In the genomic region with DNA sequence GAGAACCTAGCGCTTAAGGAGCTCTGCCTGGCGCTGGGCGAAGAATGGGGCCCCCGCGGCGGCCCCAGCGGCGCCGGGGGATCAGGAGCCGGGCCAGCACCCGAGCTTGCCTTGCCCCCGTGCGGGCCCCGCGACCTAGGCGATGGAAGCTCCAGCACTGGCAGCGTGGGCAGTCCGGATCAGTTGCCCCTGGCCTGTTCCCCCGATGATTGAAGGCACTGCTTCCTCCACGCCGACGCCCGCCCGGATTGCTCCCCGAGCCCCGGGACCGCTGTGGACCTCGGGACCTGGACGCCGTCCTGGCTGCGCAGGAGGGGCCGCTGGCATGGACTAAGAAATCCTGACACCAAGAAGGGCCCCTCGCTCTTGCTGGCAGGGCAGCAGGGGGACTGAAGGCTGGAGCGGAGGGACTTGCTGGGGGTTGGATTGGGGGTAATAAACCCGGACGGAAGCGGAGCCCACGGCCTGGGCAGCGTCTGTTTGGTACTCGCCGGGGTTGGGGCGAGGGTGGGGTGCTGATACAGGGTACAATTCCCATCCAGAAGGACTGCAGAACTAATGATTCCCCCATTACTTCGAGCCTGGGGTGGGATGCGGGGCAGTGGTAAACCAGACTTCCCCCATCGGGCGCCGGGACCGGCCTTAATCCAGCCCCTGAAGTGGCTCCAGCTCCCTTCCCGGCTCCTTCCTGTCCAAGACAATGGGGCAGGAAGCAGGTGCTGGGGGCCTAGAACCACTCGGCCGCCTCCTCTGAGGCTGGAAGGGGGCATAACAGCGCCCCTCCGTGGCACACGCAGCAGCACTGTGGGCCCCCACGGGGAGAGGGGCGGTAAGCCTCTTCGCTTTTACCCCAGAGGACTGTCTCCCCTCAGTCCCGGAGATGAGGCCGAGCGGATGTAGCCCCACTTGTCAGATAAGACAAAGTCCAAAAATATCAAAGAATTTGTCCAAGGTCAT, we compare ENCODE assay signal across 8 cellular contexts. TPM values are rescaled to one million over a fixed set of nuclear protein-coding genes. Genes with fewer than 3 reads are reported as not detected.
DNase-seq lines count a peak whose midpoint lies in the region; ATAC-seq and TF ChIP-seq lines count a peak whose summit lies in the region.

No MANE protein-coding gene starts in this region.

- H3K4me3 Mint-ChIP-seq in CD14-positive monocyte (peak overlapping the region; percentile 78 to 84), HFFc6 (peak overlapping the region; percentile 97), endothelial cell (ENCODE audit: unreplicated experiment) (peak overlapping the region; percentile 90)
- peak overlapping the region; percentile 97 for H3K4me3 Mint-ChIP-seq in natural killer cell treated with Interleukin-12 subunit alpha and Interleukin-12 subunit beta and Interleukin-15 and Interleukin-18, amount 100 ng/mL, for 72 hours

- no peak for ATAC-seq in natural killer cell treated with Interleukin-12 subunit alpha and Interleukin-12 subunit beta and Interleukin-15 and Interleukin-18, amount 100 ng/mL, for 72 hours
- ATAC-seq in HG03135 (IDR thresholded peaks at IDR 0.05; ENCODE audit: unreplicated experiment) = no peak
- no peak for ATAC-seq in HG02623 (IDR thresholded peaks at IDR 0.05; ENCODE audit: unreplicated experiment)

- H3K27ac Mint-ChIP-seq in CD14-positive monocyte = peak overlapping the region in 4 of 7 donors; percentile 54 to 91 (median 81)
- peak overlapping the region; percentile 99 for H3K27ac Mint-ChIP-seq in HFFc6
- H3K27ac Mint-ChIP-seq in endothelial cell (ENCODE audit: unreplicated experiment) = peak overlapping the region; percentile 92
- peak overlapping the region; percentile 90 to 93 for H3K27ac Mint-ChIP-seq in natural killer cell treated with Interleukin-12 subunit alpha and Interleukin-12 subunit beta and Interleukin-15 and Interleukin-18, amount 100 ng/mL, for 72 hours

- H3K27me3 Mint-ChIP-seq in CD14-positive monocyte (ENCODE audit: low read depth in 3 of 3) (peaks cover 0 to 7% (median 0%) of the 10 kb centered on the region in 3 donors), HFFc6 (ENCODE audit: insufficient read depth) (peaks cover 94% of the 10 kb centered on the region), endothelial cell (ENCODE audit: unreplicated experiment) (peaks cover 39% of the 10 kb centered on the region)
- no peaks in the 10 kb centered on the region for H3K27me3 Mint-ChIP-seq in natural killer cell treated with Interleukin-12 subunit alpha and Interleukin-12 subunit beta and Interleukin-15 and Interleukin-18, amount 100 ng/mL, for 72 hours

- H3K9me3 Mint-ChIP-seq in CD14-positive monocyte (no peaks in the 10 kb centered on the region), HFFc6 (peaks cover 23% of the 10 kb centered on the region), endothelial cell (ENCODE audit: unreplicated experiment) (no peaks in the 10 kb centered on the region)
- H3K9me3 Mint-ChIP-seq in natural killer cell treated with Interleukin-12 subunit alpha and Interleukin-12 subunit beta and Interleukin-15 and Interleukin-18, amount 100 ng/mL, for 72 hours = no peaks in the 10 kb centered on the region

- TF ChIP-seq CTCF in CD14-positive monocyte (IDR thresholded peaks at IDR 0.05) (no peak), HFFc6 (IDR thresholded peaks at IDR 0.05) (peak; percentile 67), endothelial cell (IDR thresholded peaks at IDR 0.05; ENCODE audit: unreplicated experiment) (no peak)

- intact Hi-C loops in CD14-positive monocyte (cut with micrococcal nuclease) = no loop called here

- H3K36me3 Mint-ChIP-seq in CD14-positive monocyte (peaks cover 21 to 25% of the 10 kb centered on the region in 2 donors), HFFc6 (ENCODE audit: low read depth) (peaks cover 47% of the 10 kb centered on the region), endothelial cell (ENCODE audit: low read depth, unreplicated experiment) (peaks cover 9% of the 10 kb centered on the region)
- H3K36me3 Mint-ChIP-seq in natural killer cell treated with Interleukin-12 subunit alpha and Interleukin-12 subunit beta and Interleukin-15 and Interleukin-18, amount 100 ng/mL, for 72 hours = peaks cover 12% of the 10 kb centered on the region

- H3K4me1 Mint-ChIP-seq in CD14-positive monocyte = peaks cover 65% of the 10 kb centered on the region
- peaks cover 76% of the 10 kb centered on the region for H3K4me1 Mint-ChIP-seq in HFFc6 (ENCODE audit: low read depth)
- H3K4me1 Mint-ChIP-seq in endothelial cell (ENCODE audit: unreplicated experiment) = peaks cover 49% of the 10 kb centered on the region
- H3K4me1 Mint-ChIP-seq in natural killer cell treated with Interleukin-12 subunit alpha and Interleukin-12 subunit beta and Interleukin-15 and Interleukin-18, amount 100 ng/mL, for 72 hours (ENCODE audit: low read depth in 2 of 2) = peaks cover 60 to 67% of the 10 kb centered on the region in 2 donors

- DNase-seq in CD14-positive monocyte (ENCODE audit: low spot score) = no peak
- peak; percentile 42 for DNase-seq in HFFc6
- peak; percentile 76 for DNase-seq in UCSD-AML1 (lab: John Stamatoyannopoulos, UW; ENCODE audit: unreplicated experiment)
- DNase-seq in endothelial cell (ENCODE audit: low spot score) = peak; percentile 78
- no peak for DNase-seq in natural killer cell treated with Interleukin-12 subunit alpha and Interleukin-12 subunit beta and Interleukin-15 and Interleukin-18, amount 100 ng/mL, for 72 hours (ENCODE audit: low spot score)
- no peak for DNase-seq in amniotic stem cell (lab: John Stamatoyannopoulos, UW)

RNA-seq across cellular contexts. Expression of a gene that starts 1.0 kb away (rescaled TPM):
- 10 to 100 TPM; 24.4 to 35.2 TPM for polyA plus RNA-seq in CD14-positive monocyte
- 100 to 1,000 TPM in 2 of 6 experiments, 10 to 100 TPM in 4; 78.9 to 112 (median 87.7) TPM for total RNA-seq in HFFc6 (2021; fragmentation: NEBNext Ultra II Directional; extraction: Animal tissue kit (Norgen Biotek cat#: 25700))
- total RNA-seq in endothelial cell (ENCODE audit: unreplicated experiment) = 90.7 TPM
- total RNA-seq in natural killer cell treated with Interleukin-12 subunit alpha and Interleukin-12 subunit beta and Interleukin-15 and Interleukin-18, amount 100 ng/mL, for 72 hours = 10 to 100 TPM; 44.6 to 89.8 TPM

RNA-seq across cellular contexts. Expression of a gene that starts 3.2 kb away (rescaled TPM):
- 100 to 1,000 TPM; 101 to 109 TPM for polyA plus RNA-seq in CD14-positive monocyte
- total RNA-seq in HFFc6 (2021; fragmentation: NEBNext Ultra II Directional; extraction: Animal tissue kit (Norgen Biotek cat#: 25700)) = 100 to 1,000 TPM; 117 to 145 (median 135) TPM
- total RNA-seq in endothelial cell (ENCODE audit: unreplicated experiment) = 75.6 TPM
- 100 to 1,000 TPM in 1 of 2 donors, 10 to 100 TPM in 1; 76.6 to 157 TPM for total RNA-seq in natural killer cell treated with Interleukin-12 subunit alpha and Interleukin-12 subunit beta and Interleukin-15 and Interleukin-18, amount 100 ng/mL, for 72 hours

RNA-seq across cellular contexts. Expression of a gene that starts 8.7 kb away (rescaled TPM):
- 1 to 10 TPM; 2.5 TPM for polyA plus RNA-seq in CD14-positive monocyte
- total RNA-seq in HFFc6 (2021; fragmentation: NEBNext Ultra II Directional; extraction: Animal tissue kit (Norgen Biotek cat#: 25700)) = 100 to 1,000 TPM; 134 to 275 (median 234) TPM
- 1.3 TPM for total RNA-seq in endothelial cell (ENCODE audit: unreplicated experiment)
- 10 to 100 TPM in 1 of 2 donors, 1 to 10 TPM in 1; 7.9 to 18.1 TPM for total RNA-seq in natural killer cell treated with Interleukin-12 subunit alpha and Interleukin-12 subunit beta and Interleukin-15 and Interleukin-18, amount 100 ng/mL, for 72 hours

RNA-seq across cellular contexts. Expression of a gene that starts 11.8 kb away (rescaled TPM):
- polyA plus RNA-seq in CD14-positive monocyte = 1 to 10 TPM in 1 of 2 donors, under 1 TPM in 1; 0.78 to 1.3 TPM
- total RNA-seq in HFFc6 (2021; fragmentation: NEBNext Ultra II Directional; extraction: Animal tissue kit (Norgen Biotek cat#: 25700)) = under 1 TPM in 4 of 6 experiments, not detected in 2; 0.11 to 0.22 (median 0.14) TPM
- total RNA-seq in endothelial cell (ENCODE audit: unreplicated experiment) = not detected
- 100 to 1,000 TPM; 124 to 886 TPM for total RNA-seq in natural killer cell treated with Interleukin-12 subunit alpha and Interleukin-12 subunit beta and Interleukin-15 and Interleukin-18, amount 100 ng/mL, for 72 hours

RNA-seq across cellular contexts. Expression of a gene that starts 18.9 kb away (rescaled TPM):
- polyA plus RNA-seq in CD14-positive monocyte = under 1 TPM in 1 of 2 donors, not detected in 1; 0.44 TPM
- total RNA-seq in HFFc6 (2021; fragmentation: NEBNext Ultra II Directional; extraction: Animal tissue kit (Norgen Biotek cat#: 25700)) = 100 to 1,000 TPM; 318 to 359 (median 329) TPM
- 248 TPM for total RNA-seq in endothelial cell (ENCODE audit: unreplicated experiment)
- total RNA-seq in natural killer cell treated with Interleukin-12 subunit alpha and Interleukin-12 subunit beta and Interleukin-15 and Interleukin-18, amount 100 ng/mL, for 72 hours = 10 to 100 TPM in 1 of 2 donors, 1 to 10 TPM in 1; 7.5 to 10.6 TPM

Comparison
In these comparisons a context has a peak if more than half of its experiments do, and no peak if none do; other contexts are left out.
1. DNase-seq: peak in HFFc6 (single experiment), UCSD-AML1 (single experiment) and endothelial cell (single experiment); none in CD14-positive monocyte (single experiment), natural killer cell treated with Interleukin-12 subunit alpha and Interleukin-12 subunit beta and Interleukin-15 and Interleukin-18, amount 100 ng/mL, for 72 hours (single experiment) and amniotic stem cell (single experiment).
2. RNA of a gene that starts 8.7 kb away (total RNA-seq): 134 to 275 TPM in HFFc6; 7.9 to 18.1 TPM in natural killer cell treated with Interleukin-12 subunit alpha and Interleukin-12 subunit beta and Interleukin-15 and Interleukin-18, amount 100 ng/mL, for 72 hours and 1.3 TPM in endothelial cell (single experiment); every median in the first group is over 4 times any median in the second.
3. Peak in every context shown above with its lines, with median percentiles within 50 percentile points of each other: H3K27ac Mint-ChIP-seq and H3K4me3 Mint-ChIP-seq.